In the genomic region with DNA sequence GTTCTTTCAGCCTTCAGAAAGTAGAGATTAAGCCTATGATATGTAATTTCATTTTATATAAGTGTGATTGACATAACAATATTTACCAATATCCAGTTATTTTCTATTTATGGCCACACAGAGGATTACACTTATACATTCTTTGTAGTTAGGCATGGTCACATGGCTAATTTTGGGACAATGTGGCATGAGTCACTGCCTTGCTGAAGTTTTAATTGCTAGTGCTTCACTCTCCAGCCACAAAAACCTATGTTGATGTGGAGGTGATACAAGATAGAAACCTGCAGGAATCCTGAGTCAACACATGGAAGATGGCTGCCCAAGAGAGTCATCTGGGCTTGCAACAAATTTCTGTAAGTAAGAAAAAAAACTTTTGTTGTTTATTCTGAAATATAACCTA, we compare ENCODE assay signal across 16 cellular contexts. TPM values are rescaled to one million over a fixed set of nuclear protein-coding genes. Genes with fewer than 3 reads are reported as not detected.
"Had no signal": no experiment of that assay in that cellular context is flagged by ENCODE, and none has a peak within 500 bp of the region (broad histone marks: within the 10 kb centered on the region; RNA-seq: fewer than 3 reads in every experiment).

No MANE protein-coding gene starts in this region.

- DNase-seq: activated CD4-positive, alpha-beta memory T cell treated with anti-CD3 and anti-CD28 coated beads for 36 hours; activated CD4-positive, alpha-beta T cell treated with anti-CD3 and anti-CD28 coated beads for 36 hours; activated effector memory CD4-positive, alpha-beta T cell treated with Interleukin-2 at 50 U/mL for 16 hours; activated T-cell treated with anti-CD3 and anti-CD28 coated beads, Interleukin-2, amount 50 U/mL, for 4 hours; foreskin keratinocyte; glutamatergic neuron; kidney glomerular epithelial cell; nephron progenitor cell; right cardiac atrium; small intestine; stimulated activated CD4-positive, alpha-beta T cell treated with anti-CD3 and anti-CD28 coated beads, Interleukin-4, amount 100 ng/mL, for 4 hours; stimulated activated CD8-positive, alpha-beta memory T cell treated with anti-CD3 and anti-CD28 coated beads, Interleukin-4, amount 100 ng/mL, for 48 hours; stimulated activated naive CD4-positive, alpha-beta T cell treated with Interleukin-2 at 50 U/mL for 16 hours; transverse colon had no signal

- H3K4me1 ChIP-seq: foreskin keratinocyte, transverse colon, vagina had no signal

- H3K27ac ChIP-seq: foreskin keratinocyte, transverse colon, vagina had no signal

- H3K27me3 ChIP-seq: foreskin keratinocyte, transverse colon, vagina had no signal

- FAIRE-seq: small intestine had no signal

- H3K36me3 ChIP-seq: transverse colon, vagina had no signal

- ATAC-seq: activated CD4-positive, alpha-beta T cell treated with anti-CD3 and anti-CD28 coated beads for 36 hours; activated T-cell treated with anti-CD3 and anti-CD28 coated beads, Interleukin-2, amount 50 U/mL, for 4 hours; esophagus mucosa; foreskin keratinocyte; right cardiac atrium had no signal

- H3K9me3 ChIP-seq: transverse colon, vagina had no signal

- H3K4me3 ChIP-seq: transverse colon, vagina had no signal

RNA-seq across cellular contexts. Expression of gene CLEC14A, which starts 17.0 kb away (rescaled TPM):
- total RNA-seq: activated CD4-positive, alpha-beta memory T cell treated with anti-CD3 and anti-CD28 coated beads for 36 hours; activated CD4-positive, alpha-beta T cell treated with anti-CD3 and anti-CD28 coated beads for 36 hours; foreskin keratinocyte had no signal
- polyA plus RNA-seq: foreskin keratinocyte had no signal

RNA-seq across cellular contexts. Expression of gene SSTR1, which starts 31.2 kb away (rescaled TPM):
- total RNA-seq: activated CD4-positive, alpha-beta memory T cell treated with anti-CD3 and anti-CD28 coated beads for 36 hours; activated CD4-positive, alpha-beta T cell treated with anti-CD3 and anti-CD28 coated beads for 36 hours; activated T-cell treated with anti-CD3 and anti-CD28 coated beads, Interleukin-2, amount 50 U/mL, for 4 hours; foreskin keratinocyte had no signal
- polyA plus RNA-seq: foreskin keratinocyte had no signal
